8 cellular contexts compared by ENCODE assay signal in genomic region chr12:11730299-11731041, GRCh38.
DNase-seq lines count a peak whose midpoint lies in the region; ATAC-seq and TF ChIP-seq lines count a peak whose summit lies in the region.

No MANE protein-coding gene starts in this region.

- peaks cover 47% of the 10 kb centered on the region for H3K4me1 ChIP-seq in effector memory CD4-positive, alpha-beta T cell (ENCODE audit: control insufficient read depth, insufficient read depth, low read length, poor library complexity, severe bottlenecking)
- H3K4me1 ChIP-seq in tibial artery, result peaks cover 0 to 89% (median 65%) of the 10 kb centered on the region in 4 donors

- no peaks in the 10 kb centered on the region for H3K27me3 ChIP-seq in effector memory CD4-positive, alpha-beta T cell (replicated peaks; ENCODE audit: control insufficient read depth, insufficient read depth, low read length, poor library complexity, severe bottlenecking)
- H3K27me3 ChIP-seq in tibial artery, result no peaks in the 10 kb centered on the region

- no peaks in the 10 kb centered on the region for H3K27me3 Mint-ChIP-seq in activated naive CD4-positive, alpha-beta T cell treated with anti-CD3 and anti-CD28 coated beads, Interleukin-2, amount 50 U/mL, for 24 hours

- H3K9me3 ChIP-seq in effector memory CD4-positive, alpha-beta T cell (ENCODE audit: control insufficient read depth, low read length), result no peaks in the 10 kb centered on the region
- no peaks in the 10 kb centered on the region for H3K9me3 ChIP-seq in tibial artery

- no peaks in the 10 kb centered on the region for H3K9me3 Mint-ChIP-seq in activated naive CD4-positive, alpha-beta T cell treated with anti-CD3 and anti-CD28 coated beads, Interleukin-2, amount 50 U/mL, for 24 hours

- H3K27ac ChIP-seq in effector memory CD4-positive, alpha-beta T cell (ENCODE audit: insufficient read depth, low read length, poor library complexity, severe bottlenecking), result peak overlapping the region; percentile 63
- H3K27ac ChIP-seq in tibial artery, result peak overlapping the region; percentile 55 to 76

- H3K4me1 Mint-ChIP-seq in activated naive CD4-positive, alpha-beta T cell treated with anti-CD3 and anti-CD28 coated beads, Interleukin-2, amount 50 U/mL, for 24 hours, result peaks cover 79% of the 10 kb centered on the region

- no peak for TF ChIP-seq CTCF in LNCaP clone FGC (IDR thresholded peaks at IDR 0.05; ENCODE audit: control insufficient read depth, extremely low read depth, insufficient read depth)
- no peak for TF ChIP-seq CTCF in tibial artery (IDR thresholded peaks at IDR 0.05)

- H3K4me3 ChIP-seq in LNCaP clone FGC (ENCODE audit: low read depth, low read length), result no peak overlapping the region
- no peak overlapping the region for H3K4me3 ChIP-seq in effector memory CD4-positive, alpha-beta T cell (ENCODE audit: insufficient read depth, low read depth, low read length, poor library complexity, severe bottlenecking)
- H3K4me3 ChIP-seq in tibial artery, result no peak overlapping the region

- no peak for ATAC-seq in GM19395 (IDR thresholded peaks at IDR 0.05; ENCODE audit: unreplicated experiment)

- H3K27ac Mint-ChIP-seq in activated naive CD4-positive, alpha-beta T cell treated with anti-CD3 and anti-CD28 coated beads, Interleukin-2, amount 50 U/mL, for 24 hours, result peak overlapping the region; percentile 79

- intact Hi-C loops in tibial artery (cut with DNase I; ENCODE audit: low total_unique reads), result no loop called here

- H3K4me3 Mint-ChIP-seq in activated naive CD4-positive, alpha-beta T cell treated with anti-CD3 and anti-CD28 coated beads, Interleukin-2, amount 50 U/mL, for 24 hours, result peak overlapping the region; percentile 63

- H3K36me3 ChIP-seq in effector memory CD4-positive, alpha-beta T cell (ENCODE audit: control insufficient read depth, insufficient read depth, low read length), result no peaks in the 10 kb centered on the region
- H3K36me3 ChIP-seq in tibial artery, result peaks cover 0 to 4% (median 0%) of the 10 kb centered on the region in 3 donors

- no peak for DNase-seq in activated naive CD4-positive, alpha-beta T cell treated with anti-CD3 and anti-CD28 coated beads, Interleukin-2, amount 50 U/mL, for 16 hours
- DNase-seq in LNCaP clone FGC (ENCODE audit: low read depth) (peak; percentile 95), tibial artery (no peak), Kasumi-1 (lab: John Stamatoyannopoulos, UW) (no peak), AG20443 (ENCODE audit: low spot score) (no peak)
- DNase-seq in effector memory CD4-positive, alpha-beta T cell, result no peak

- H3K36me3 Mint-ChIP-seq in activated naive CD4-positive, alpha-beta T cell treated with anti-CD3 and anti-CD28 coated beads, Interleukin-2, amount 50 U/mL, for 24 hours, result peaks cover 5% of the 10 kb centered on the region
